Comparison of ENCODE assay signal across 9 cellular contexts in genomic region chrX:22081475-22082092, GRCh38. TPM values are rescaled to one million over a fixed set of nuclear protein-coding genes. Genes with fewer than 3 reads are reported as not detected.
A peak's percentile ranks its signal among the peaks of the same experiment; 100 is the strongest.
DNase-seq lines count a peak whose midpoint lies in the region; ATAC-seq and TF ChIP-seq lines count a peak whose summit lies in the region.
"Had no signal": no experiment of that assay in that cellular context is flagged by ENCODE, and none has a peak within 500 bp of the region (broad histone marks: within the 10 kb centered on the region; RNA-seq: fewer than 3 reads in every experiment).

No MANE protein-coding gene starts in this region.

- no peaks in the 10 kb centered on the region for H3K4me1 ChIP-seq in body of pancreas

- no peaks in the 10 kb centered on the region for H3K36me3 Mint-ChIP-seq in T-helper 17 cell (ENCODE audit: low read depth)
- no peaks in the 10 kb centered on the region for H3K36me3 Mint-ChIP-seq in stimulated activated effector memory CD8-positive, alpha-beta T cell treated with anti-CD3 and anti-CD28 coated beads, Interleukin-12 subunit alpha, Interleukin-12 subunit beta, amount 100 ng/mL, for 72 hours

- no peak overlapping the region for H3K27ac ChIP-seq in body of pancreas
- H3K27ac ChIP-seq: ovary had no signal

- no peaks in the 10 kb centered on the region for H3K9me3 Mint-ChIP-seq in stimulated activated effector memory CD8-positive, alpha-beta T cell treated with anti-CD3 and anti-CD28 coated beads, Interleukin-12 subunit alpha, Interleukin-12 subunit beta, amount 100 ng/mL, for 72 hours

- H3K4me1 Mint-ChIP-seq in T-helper 17 cell = no peaks in the 10 kb centered on the region
- H3K4me1 Mint-ChIP-seq in stimulated activated effector memory CD8-positive, alpha-beta T cell treated with anti-CD3 and anti-CD28 coated beads, Interleukin-12 subunit alpha, Interleukin-12 subunit beta, amount 100 ng/mL, for 72 hours = peaks cover 5% of the 10 kb centered on the region

- H3K9me3 ChIP-seq in T-helper 17 cell (ENCODE audit: control insufficient read depth, low read length, poor library complexity, severe bottlenecking) (no peaks in the 10 kb centered on the region), body of pancreas (no peaks in the 10 kb centered on the region)
- H3K9me3 ChIP-seq: ovary had no signal

- ATAC-seq in GM18519 (IDR thresholded peaks at IDR 0.05; ENCODE audit: low FRiP score, unreplicated experiment) = peak; percentile 71
- peak; percentile 57 for ATAC-seq in T-helper 17 cell
- ATAC-seq in body of pancreas = no peak
- peak; percentile 75 for ATAC-seq in left lobe of liver
- ATAC-seq in stimulated activated effector memory CD8-positive, alpha-beta T cell treated with anti-CD3 and anti-CD28 coated beads, Interleukin-12 subunit alpha, Interleukin-12 subunit beta, amount 100 ng/mL, for 72 hours = no peak

- no peak for TF ChIP-seq POLR2A in body of pancreas (IDR thresholded peaks at IDR 0.05)

- intact Hi-C loops in body of pancreas (cut with DNase I) = no loop called here

- no peak overlapping the region for H3K4me3 ChIP-seq in body of pancreas
- H3K4me3 ChIP-seq: ovary had no signal

- no peak overlapping the region for H3K4me3 Mint-ChIP-seq in T-helper 17 cell
- no peak overlapping the region for H3K4me3 Mint-ChIP-seq in stimulated activated effector memory CD8-positive, alpha-beta T cell treated with anti-CD3 and anti-CD28 coated beads, Interleukin-12 subunit alpha, Interleukin-12 subunit beta, amount 100 ng/mL, for 72 hours

- no peaks in the 10 kb centered on the region for H3K27me3 ChIP-seq in body of pancreas
- H3K27me3 ChIP-seq: ovary had no signal

- DNase-seq in AG08395 (ENCODE audit: low spot score) (peak; percentile 55), HPDE6-E6E7 (ENCODE audit: extremely low spot score) (peak; percentile 40), T-helper 17 cell (peak in 2 of 3 donors; percentile 13 to 18), body of pancreas (peak; percentile 53 to 69 (median 58)), left lobe of liver (ENCODE audit: low spot score) (peak; percentile 44), T1000 (lab: John Stamatoyannopoulos, UW) (no peak)
- DNase-seq in stimulated activated effector memory CD8-positive, alpha-beta T cell treated with anti-CD3 and anti-CD28 coated beads, Interleukin-12 subunit alpha, Interleukin-12 subunit beta, amount 100 ng/mL, for 72 hours (ENCODE audit: low spot score in 2 of 2) = peak; percentile 17 to 57

- 32 to 35% methylated on average over 7 of the region's 7 CpGs for WGBS in body of pancreas, 2 donors

- no peaks in the 10 kb centered on the region for H3K27me3 Mint-ChIP-seq in T-helper 17 cell

- H3K27ac Mint-ChIP-seq in T-helper 17 cell = no peak overlapping the region
- H3K27ac Mint-ChIP-seq in stimulated activated effector memory CD8-positive, alpha-beta T cell treated with anti-CD3 and anti-CD28 coated beads, Interleukin-12 subunit alpha, Interleukin-12 subunit beta, amount 100 ng/mL, for 72 hours = no peak overlapping the region

- no peaks in the 10 kb centered on the region for H3K36me3 ChIP-seq in body of pancreas (replicated peaks in 1 of 2; ENCODE audit: insufficient read depth in 1 of 2, low read depth in 2 of 2)
- H3K36me3 ChIP-seq: ovary had no signal

- TF ChIP-seq CTCF in body of pancreas (IDR thresholded peaks at IDR 0.05) = peak; percentile 28 to 50 (median 42)

RNA-seq across cellular contexts. Expression of gene PHEX, which starts 49.5 kb away (rescaled TPM):
- total RNA-seq in T-helper 17 cell = under 1 TPM; 0.32 to 0.91 TPM
- not detected for total RNA-seq in body of pancreas
- total RNA-seq in left lobe of liver = not detected

Comparison
In these comparisons a context has a peak if more than half of its experiments do, and no peak if none do; other contexts are left out.
1. ATAC-seq: peak in GM18519 (single experiment), T-helper 17 cell (single experiment) and left lobe of liver (single experiment); none in body of pancreas (single experiment) and stimulated activated effector memory CD8-positive, alpha-beta T cell treated with anti-CD3 and anti-CD28 coated beads, Interleukin-12 subunit alpha, Interleukin-12 subunit beta, amount 100 ng/mL, for 72 hours (single experiment).